Comparison of ENCODE assay signal across 19 cellular contexts in genomic region chrX:66039916-66040315, GRCh38. TPM values are rescaled to one million over a fixed set of nuclear protein-coding genes. Genes with fewer than 3 reads are reported as not detected.
DNase-seq lines count a peak whose midpoint lies in the region; ATAC-seq and TF ChIP-seq lines count a peak whose summit lies in the region.
"Had no signal": no experiment of that assay in that cellular context is flagged by ENCODE, and none has a peak within 500 bp of the region (broad histone marks: within the 10 kb centered on the region; RNA-seq: fewer than 3 reads in every experiment).

A gene with protein sequence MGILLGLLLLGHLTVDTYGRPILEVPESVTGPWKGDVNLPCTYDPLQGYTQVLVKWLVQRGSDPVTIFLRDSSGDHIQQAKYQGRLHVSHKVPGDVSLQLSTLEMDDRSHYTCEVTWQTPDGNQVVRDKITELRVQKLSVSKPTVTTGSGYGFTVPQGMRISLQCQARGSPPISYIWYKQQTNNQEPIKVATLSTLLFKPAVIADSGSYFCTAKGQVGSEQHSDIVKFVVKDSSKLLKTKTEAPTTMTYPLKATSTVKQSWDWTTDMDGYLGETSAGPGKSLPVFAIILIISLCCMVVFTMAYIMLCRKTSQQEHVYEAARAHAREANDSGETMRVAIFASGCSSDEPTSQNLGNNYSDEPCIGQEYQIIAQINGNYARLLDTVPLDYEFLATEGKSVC (minus strand): TSS chrX:66040080. CDS start chrX:66039998, 82 bp downstream.

- intact Hi-C loops in heart left ventricle (cut with DNase I), result no loop called here
- intact Hi-C loops in tibial artery (cut with DNase I; ENCODE audit: low total_unique reads), result loop anchor here (10.0 kb wide), 1 partner anchor 685 kb away; no protein-coding TSS in a partner anchor
- intact Hi-C loops in natural killer cell (cut with micrococcal nuclease), result loop anchor here (10.0 kb wide), 2 partner anchors 55 to 315 kb away; no protein-coding TSS in a partner anchor

- no peaks in the 10 kb centered on the region for H3K4me1 ChIP-seq in Peyer's patch
- no peaks in the 10 kb centered on the region for H3K4me1 ChIP-seq in heart left ventricle
- H3K4me1 ChIP-seq in tibial artery, result no peaks in the 10 kb centered on the region
- H3K4me1 ChIP-seq: colonic mucosa had no signal

- peaks cover 11 to 14% of the 10 kb centered on the region in 2 donors for H3K4me1 Mint-ChIP-seq in natural killer cell

- ATAC-seq in heart left ventricle (peak in 3 of 4 donors; percentile 28 to 75 (median 58)), GM18520 (IDR thresholded peaks at IDR 0.05; ENCODE audit: unreplicated experiment) (no peak), natural killer cell (no peak)
- ATAC-seq: WTC11 had no signal

- H3K27ac ChIP-seq in Peyer's patch, result no peak within 1 kb of the TSS
- peak within 1 kb of the TSS in 1 of 12 donors; percentile 54 for H3K27ac ChIP-seq in heart left ventricle
- no peak within 1 kb of the TSS for H3K27ac ChIP-seq in tibial artery
- H3K27ac ChIP-seq: colonic mucosa had no signal

- no peaks in the 10 kb centered on the region for H3K36me3 ChIP-seq in Peyer's patch
- no peaks in the 10 kb centered on the region for H3K36me3 ChIP-seq in heart left ventricle
- no peaks in the 10 kb centered on the region for H3K36me3 ChIP-seq in tibial artery
- H3K36me3 ChIP-seq: colonic mucosa had no signal

- 81 to 95% (median 90%) methylated on average over 2 of the region's 2 CpGs for WGBS in heart left ventricle, 4 donors

- no peaks in the 10 kb centered on the region for H3K27me3 ChIP-seq in Peyer's patch
- peaks cover 0 to 17% (median 0%) of the 10 kb centered on the region in 9 donors for H3K27me3 ChIP-seq in heart left ventricle
- no peaks in the 10 kb centered on the region for H3K27me3 ChIP-seq in tibial artery
- H3K27me3 ChIP-seq: colonic mucosa had no signal

- no peaks in the 10 kb centered on the region for H3K9me3 Mint-ChIP-seq in natural killer cell
- H3K9me3 Mint-ChIP-seq: activated T-helper 2 cell treated with anti-CD3 and anti-CD28 coated beads, Interferon-gamma antibody, Interleukin-2, Interleukin-4, amounts not matched to agents 10 μg/mL and 5 μg/mL and 100 μg/mL, durations not matched to agents 14 hours and 24 hours and 36 hours; IgD-negative memory B cell had no signal

- H3K36me3 Mint-ChIP-seq in natural killer cell, result no peaks in the 10 kb centered on the region
- H3K36me3 Mint-ChIP-seq: naive B cell, WTC11 had no signal

- DNase-seq in Peyer's patch (peak in 1 of 3 donors; percentile 48), heart left ventricle (peak in 2 of 5 donors; percentile 21 to 37), occipital lobe (lab: John Stamatoyannopoulos, UW) (no peak), tibial artery (peak in 1 of 2 donors; percentile 54), NCI-H2081 treated with DMSO at 0.1 percent for 48 hours (lab: John Stamatoyannopoulos, UW) (no peak), natural killer cell (no peak)
- DNase-seq in stimulated activated CD8-positive, alpha-beta memory T cell treated with anti-CD3 and anti-CD28 coated beads, Interleukin-4, amount 100 ng/mL, for 48 hours, result no peak
- DNase-seq: colonic mucosa, erythroblast, naive B cell, NCI-H1048, NCI-H774, trophoblast cell had no signal

- TF ChIP-seq POLR2A in Peyer's patch (IDR thresholded peaks at IDR 0.05), result no peak
- no peak for TF ChIP-seq POLR2A in heart left ventricle (IDR thresholded peaks at IDR 0.05)

- H3K9me3 ChIP-seq in Peyer's patch, result no peaks in the 10 kb centered on the region
- no peaks in the 10 kb centered on the region for H3K9me3 ChIP-seq in heart left ventricle
- no peaks in the 10 kb centered on the region for H3K9me3 ChIP-seq in tibial artery
- H3K9me3 ChIP-seq: colonic mucosa had no signal

- no peaks in the 10 kb centered on the region for H3K27me3 Mint-ChIP-seq in natural killer cell (ENCODE audit: low read depth in 2 of 2)
- H3K27me3 Mint-ChIP-seq: naive B cell had no signal

- H3K4me3 ChIP-seq in Peyer's patch (no peak within 1 kb of the TSS), heart left ventricle (peak within 1 kb of the TSS in 6 of 12 donors; percentile 10 to 45 (median 26)), tibial artery (peak within 1 kb of the TSS; percentile 14 to 16)
- H3K4me3 ChIP-seq: colonic mucosa had no signal

- H3K27ac Mint-ChIP-seq in natural killer cell, result no peak within 1 kb of the TSS
- H3K27ac Mint-ChIP-seq: activated T-helper 2 cell treated with anti-CD3 and anti-CD28 coated beads, Interferon-gamma antibody, Interleukin-2, Interleukin-4, amounts not matched to agents 10 μg/mL and 5 μg/mL and 100 μg/mL, durations not matched to agents 14 hours and 24 hours and 36 hours; IgD-negative memory B cell; WTC11 had no signal

- TF ChIP-seq CTCF in Peyer's patch (IDR thresholded peaks at IDR 0.05) (no peak), heart left ventricle (IDR thresholded peaks at IDR 0.05) (no peak), tibial artery (IDR thresholded peaks at IDR 0.05) (no peak), natural killer cell (IDR thresholded peaks at IDR 0.05) (no peak)

- no peak within 1 kb of the TSS for H3K4me3 Mint-ChIP-seq in natural killer cell
- H3K4me3 Mint-ChIP-seq: IgD-negative memory B cell, naive B cell, WTC11 had no signal

RNA-seq across cellular contexts. Expression of the gene that starts here (rescaled TPM):
- total RNA-seq in Peyer's patch, result 10 to 100 TPM; 15.1 to 51.1 (median 31.3) TPM
- total RNA-seq in heart left ventricle, result 100 to 1,000 TPM in 1 of 9 donors, 10 to 100 TPM in 6, 1 to 10 TPM in 2; 4.7 to 162 (median 28.3) TPM
- 10 to 100 TPM in 1 of 2 donors, 1 to 10 TPM in 1; 9.5 to 27.4 TPM for polyA plus RNA-seq in heart left ventricle
- 22.6 TPM for total RNA-seq in occipital lobe
- total RNA-seq in natural killer cell, result 1 to 10 TPM in 1 of 3 donors, under 1 TPM in 1, not detected in 1; 0.32 to 1.3 TPM
- total RNA-seq: activated T-helper 2 cell treated with anti-CD3 and anti-CD28 coated beads, Interferon-gamma antibody, Interleukin-2, Interleukin-4, amounts not matched to agents 10 μg/mL and 5 μg/mL and 100 μg/mL, durations not matched to agents 14 hours and 24 hours and 36 hours; G401; pulmonary artery endothelial cell had no signal
- polyA plus RNA-seq: IgD-negative memory B cell had no signal

Comparison
In these comparisons a context has a peak if more than half of its experiments do, and no peak if none do; other contexts are left out.
1. H3K4me3 ChIP-seq: peak in tibial artery (2 of 2); none in Peyer's patch (0 of 4).
2. ATAC-seq: peak in heart left ventricle (3 of 4); none in GM18520 (single experiment) and natural killer cell (0 of 3).
3. intact Hi-C loops: an anchor here in tibial artery (10.0 kb wide) and natural killer cell (10.0 kb wide); none called in heart left ventricle.